Comparison of ENCODE assay signal across 40 cellular contexts in the genomic region with DNA sequence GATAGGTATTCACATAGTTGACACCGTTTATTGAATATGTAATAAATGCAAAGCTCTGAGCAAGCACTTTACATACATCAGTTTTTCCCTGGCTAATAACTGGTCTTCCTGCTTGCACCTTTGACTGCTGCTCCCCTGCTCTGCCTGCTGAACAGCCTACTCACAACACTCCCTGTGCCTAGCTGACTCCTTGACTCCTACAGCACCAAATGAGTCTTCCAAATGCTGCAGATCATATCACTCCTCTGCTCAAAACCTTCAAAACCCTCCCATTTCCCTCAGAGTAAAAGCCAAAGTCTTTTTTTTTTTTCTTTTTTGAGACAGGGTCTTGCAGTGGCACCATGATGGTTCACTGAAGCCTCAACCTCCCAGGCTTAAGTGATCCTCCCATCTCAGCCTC. TPM values are rescaled to one million over a fixed set of nuclear protein-coding genes. Genes with fewer than 3 reads are reported as not detected.
A peak's percentile ranks its signal among the peaks of the same experiment; 100 is the strongest.
DNase-seq lines count a peak whose midpoint lies in the region; ATAC-seq, FAIRE-seq and TF ChIP-seq lines count a peak whose summit lies in the region.
"Had no signal": no experiment of that assay in that cellular context is flagged by ENCODE, and none has a peak within 500 bp of the region (broad histone marks: within the 10 kb centered on the region; RNA-seq: fewer than 3 reads in every experiment).

No MANE protein-coding gene starts in this region.

- peaks cover 6% of the 10 kb centered on the region for H3K27me3 ChIP-seq in osteoblast (ENCODE audit: insufficient read depth, low read length)
- H3K27me3 ChIP-seq: BLaER1; BLaER1 treated with 17β-estradiol and CSF1 and Interleukin-3, amounts not matched to agents 10 nM and 100 nM had no signal

- no peak overlapping the region for H2AFZ ChIP-seq in osteoblast (ENCODE audit: low read length)

- no peaks in the 10 kb centered on the region for H3K36me3 ChIP-seq in osteoblast (ENCODE audit: insufficient read depth, low read length)
- H3K36me3 ChIP-seq: BE2C; BLaER1; BLaER1 treated with 17β-estradiol and CSF1 and Interleukin-3, amounts not matched to agents 10 nM and 100 nM had no signal

- H3K9me3 Mint-ChIP-seq in stimulated activated naive B cell treated with anti-CD40 and anti-IgM and Interleukin-4, amounts not matched to agents 10 μg/mL and 1 μg/mL and 100 μg/mL, for 72 hours, result peaks cover 0 to 3% of the 10 kb centered on the region in 2 donors
- H3K9me3 Mint-ChIP-seq: CD4-positive, alpha-beta T cell; CD8-positive, alpha-beta T cell had no signal

- DNase-seq in HTR-8/SVneo (ENCODE audit: insufficient read length, low spot score), result no peak
- peak; percentile 8 to 48 for DNase-seq in NCI-H526 (lab: John Stamatoyannopoulos, UW)
- peak; percentile 37 for DNase-seq in NCI-H526 treated with DMSO at 0.1 percent for 48 hours (lab: John Stamatoyannopoulos, UW)
- peak; percentile 67 for DNase-seq in osteoblast (ENCODE audit: insufficient read length, low spot score, missing footprints)
- no peak for DNase-seq in activated T-cell treated with anti-CD3 and anti-CD28 coated beads, Interleukin-2, amount 50 U/mL, for 1 hour
- no peak for DNase-seq in stimulated activated naive B cell treated with anti-CD40 and anti-IgM and Interleukin-4, amounts not matched to agents 10 μg/mL and 1 μg/mL and 100 μg/mL, for 72 hours
- no peak for DNase-seq in activated CD8-positive, alpha-beta memory T cell treated with anti-CD3 and anti-CD28 coated beads, Interleukin-2, amount 50 U/mL, for 48 hours
- DNase-seq: 8988T; ACHN; AML-193; BE2C; C1 segment of cervical spinal cord; Caco-2; Calu3; CD4-positive, alpha-beta memory T cell; CD4-positive, alpha-beta T cell; CD4-positive, CD25-positive, alpha-beta regulatory T cell; CD8-positive, alpha-beta memory T cell; CD8-positive, alpha-beta T cell; COR-L47; DMS 273 treated with DMSO at 0.1 percent for 48 hours; DMS153; DMS53; DMS79; DMS79 treated with DMSO at 0.1 percent for 48 hours; DND-41; EL had no signal

- peaks cover 17 to 44% of the 10 kb centered on the region in 2 donors for H3K27me3 Mint-ChIP-seq in stimulated activated naive B cell treated with anti-CD40 and anti-IgM and Interleukin-4, amounts not matched to agents 10 μg/mL and 1 μg/mL and 100 μg/mL, for 72 hours

- no peak overlapping the region for H3K4me3 Mint-ChIP-seq in stimulated activated naive B cell treated with anti-CD40 and anti-IgM and Interleukin-4, amounts not matched to agents 10 μg/mL and 1 μg/mL and 100 μg/mL, for 72 hours
- H3K4me3 Mint-ChIP-seq: B cell; CD14-positive monocyte; CD4-positive, alpha-beta memory T cell; CD4-positive, alpha-beta T cell; CD4-positive, CD25-positive, alpha-beta regulatory T cell; CD8-positive, alpha-beta memory T cell; CD8-positive, alpha-beta T cell had no signal

- no peaks in the 10 kb centered on the region for H4K20me1 ChIP-seq in osteoblast (ENCODE audit: insufficient read depth, low read length)
- H4K20me1 ChIP-seq: BLaER1; BLaER1 treated with 17β-estradiol and CSF1 and Interleukin-3, amounts not matched to agents 10 nM and 100 nM had no signal

- H3K4me1 Mint-ChIP-seq in stimulated activated naive B cell treated with anti-CD40 and anti-IgM and Interleukin-4, amounts not matched to agents 10 μg/mL and 1 μg/mL and 100 μg/mL, for 72 hours, result no peaks in the 10 kb centered on the region
- H3K4me1 Mint-ChIP-seq: B cell; CD14-positive monocyte; CD4-positive, alpha-beta memory T cell; CD4-positive, CD25-positive, alpha-beta regulatory T cell; CD8-positive, alpha-beta memory T cell had no signal

- peak; percentile 57 for FAIRE-seq in HTR-8/SVneo (lab: Jason Lieb, UNC)
- FAIRE-seq: A204.1, A549, D721Med had no signal

- no peaks in the 10 kb centered on the region for H3K36me3 Mint-ChIP-seq in stimulated activated naive B cell treated with anti-CD40 and anti-IgM and Interleukin-4, amounts not matched to agents 10 μg/mL and 1 μg/mL and 100 μg/mL, for 72 hours
- H3K36me3 Mint-ChIP-seq: CD14-positive monocyte; CD4-positive, alpha-beta memory T cell; CD4-positive, CD25-positive, alpha-beta regulatory T cell; CD8-positive, alpha-beta T cell had no signal

- no peak overlapping the region for H3K4me3 ChIP-seq in osteoblast (ENCODE audit: insufficient read depth, low read length)
- H3K4me3 ChIP-seq: A549; BLaER1; BLaER1 treated with 17β-estradiol and CSF1 and Interleukin-3, amounts not matched to agents 10 nM and 100 nM had no signal

- TF ChIP-seq CTCF in osteoblast (IDR thresholded peaks at IDR 0.05; ENCODE audit: extremely low read depth, low read depth, low read length), result no peak

- H3K9me3 ChIP-seq in osteoblast (ENCODE audit: low read depth, low read length), result no peaks in the 10 kb centered on the region
- H3K9me3 ChIP-seq: BE2C; BLaER1; BLaER1 treated with 17β-estradiol and CSF1 and Interleukin-3, amounts not matched to agents 10 nM and 100 nM; Caco-2 had no signal

- no peak overlapping the region for H3K4me2 ChIP-seq in osteoblast (ENCODE audit: insufficient read depth, low read length)
- H3K4me2 ChIP-seq: A549; BLaER1; BLaER1 treated with 17β-estradiol and CSF1 and Interleukin-3, amounts not matched to agents 10 nM and 100 nM had no signal

- H3K4me1 ChIP-seq in osteoblast (ENCODE audit: insufficient read depth, low read length), result no peaks in the 10 kb centered on the region
- H3K4me1 ChIP-seq: A549; BE2C; BLaER1; BLaER1 treated with 17β-estradiol and CSF1 and Interleukin-3, amounts not matched to agents 10 nM and 100 nM; Caco-2 had no signal

- ATAC-seq in GM19397 (IDR thresholded peaks at IDR 0.05; ENCODE audit: unreplicated experiment), result no peak
- ATAC-seq in stimulated activated naive B cell treated with anti-CD40 and anti-IgM and Interleukin-4, amounts not matched to agents 10 μg/mL and 1 μg/mL and 100 μg/mL, for 72 hours (replicated peaks), result no peak
- ATAC-seq: A549; CD8-positive, alpha-beta T cell had no signal

- no peak overlapping the region for H3K27ac ChIP-seq in osteoblast (ENCODE audit: low read depth, low read length)
- H3K27ac ChIP-seq: 22Rv1; A549; BLaER1; BLaER1 treated with 17β-estradiol and CSF1 and Interleukin-3, amounts not matched to agents 10 nM and 100 nM; C4-2B had no signal

- no peaks in the 10 kb centered on the region for H3K79me2 ChIP-seq in osteoblast (ENCODE audit: insufficient read depth, low read length)

- H3K27ac Mint-ChIP-seq in stimulated activated naive B cell treated with anti-CD40 and anti-IgM and Interleukin-4, amounts not matched to agents 10 μg/mL and 1 μg/mL and 100 μg/mL, for 72 hours, result no peak overlapping the region
- H3K27ac Mint-ChIP-seq: B cell; CD14-positive monocyte; CD4-positive, alpha-beta memory T cell; CD4-positive, alpha-beta T cell; CD4-positive, CD25-positive, alpha-beta regulatory T cell; CD8-positive, alpha-beta memory T cell; CD8-positive, alpha-beta T cell had no signal

RNA-seq across cellular contexts. Expression of gene EFCAB3, which starts 18.5 kb away (rescaled TPM):
- total RNA-seq in osteoblast, result not detected in 2 replicates
- total RNA-seq: A172; A673; B cell; Caco-2; Calu3; CD4-positive, alpha-beta memory T cell; CD4-positive, alpha-beta T cell; CD4-positive, CD25-positive, alpha-beta regulatory T cell; CD8-positive, alpha-beta memory T cell; CD8-positive, alpha-beta T cell; Daoy had no signal

RNA-seq across cellular contexts. Expression of gene METTL2A, which starts 24.8 kb away (rescaled TPM):
- 20.9 and 24.6 TPM in 2 replicates for total RNA-seq in osteoblast

Comparison
In these comparisons a context has a peak if more than half of its experiments do, and no peak if none do; other contexts are left out.
1. DNase-seq: peak in NCI-H526 (2 of 2), NCI-H526 treated with DMSO at 0.1 percent for 48 hours (single experiment) and osteoblast (single experiment); none in HTR-8/SVneo (single experiment), activated T-cell treated with anti-CD3 and anti-CD28 coated beads, Interleukin-2, amount 50 U/mL, for 1 hour (single experiment), stimulated activated naive B cell treated with anti-CD40 and anti-IgM and Interleukin-4, amounts not matched to agents 10 μg/mL and 1 μg/mL and 100 μg/mL, for 72 hours (single experiment) and activated CD8-positive, alpha-beta memory T cell treated with anti-CD3 and anti-CD28 coated beads, Interleukin-2, amount 50 U/mL, for 48 hours (single experiment).